5 cellular contexts compared by ENCODE assay signal in genomic region chrY:13795067-13795466, GRCh38.
"Had no signal": no experiment of that assay in that cellular context is flagged by ENCODE, and none has a peak within 500 bp of the region (broad histone marks: within the 10 kb centered on the region; RNA-seq: fewer than 3 reads in every experiment).

No MANE protein-coding gene starts in this region.

- H3K9me3 Mint-ChIP-seq: IgD-negative memory B cell had no signal

- H3K4me3 Mint-ChIP-seq: IgD-negative memory B cell had no signal

- H3K27me3 Mint-ChIP-seq: IgD-negative memory B cell had no signal

- H3K36me3 Mint-ChIP-seq: IgD-negative memory B cell had no signal

- DNase-seq: IMR-90, KBM-7 had no signal

- H3K4me1 Mint-ChIP-seq: IgD-negative memory B cell had no signal

- H3K27ac Mint-ChIP-seq: IgD-negative memory B cell had no signal

- ATAC-seq: HepG2, K562 had no signal
